Comparison of ENCODE assay signal across 8 cellular contexts in the genomic region with DNA sequence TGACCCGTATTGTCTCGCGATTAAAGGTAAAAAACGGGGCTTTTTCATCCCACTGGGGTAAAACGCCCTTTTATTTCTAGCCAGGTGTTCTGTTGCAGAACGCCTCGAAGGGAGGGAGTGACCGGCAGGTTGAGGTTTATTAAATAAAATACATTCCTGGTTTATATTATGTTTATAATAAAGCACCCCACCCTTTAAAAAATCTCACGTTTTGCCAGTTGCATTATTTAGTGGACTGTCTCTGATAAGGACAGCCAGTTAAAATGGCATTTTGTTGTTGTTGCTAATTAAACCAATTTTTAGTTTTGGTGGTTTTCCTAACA. TPM values are rescaled to one million over a fixed set of nuclear protein-coding genes. Genes with fewer than 3 reads are reported as not detected.
DNase-seq lines count a peak whose midpoint lies in the region; ATAC-seq and TF ChIP-seq lines count a peak whose summit lies in the region.

No MANE protein-coding gene starts in this region.

- no peak for ATAC-seq in left cardiac atrium
- ATAC-seq in GM21619 (IDR thresholded peaks at IDR 0.05; ENCODE audit: unreplicated experiment) = no peak
- ATAC-seq in GM19351 (IDR thresholded peaks at IDR 0.05; ENCODE audit: unreplicated experiment) = no peak
- ATAC-seq in HG03280 (IDR thresholded peaks at IDR 0.05; ENCODE audit: unreplicated experiment) = no peak

- H3K9me3 ChIP-seq in cardiac muscle cell (ENCODE audit: low read depth) = no peaks in the 10 kb centered on the region
- H3K9me3 ChIP-seq in mesodermal cell (ENCODE audit: control insufficient read depth, low read length) = peaks cover 47% of the 10 kb centered on the region
- H3K9me3 ChIP-seq in uterus = peaks cover 0 to 17% of the 10 kb centered on the region in 2 donors

- no peaks in the 10 kb centered on the region for H3K27me3 ChIP-seq in cardiac muscle cell
- no peaks in the 10 kb centered on the region for H3K27me3 ChIP-seq in uterus

- H3K4me1 ChIP-seq in cardiac muscle cell (ENCODE audit: low read depth) (no peaks in the 10 kb centered on the region), mesodermal cell (ENCODE audit: control insufficient read depth, insufficient read depth, low read length, poor library complexity, severe bottlenecking) (no peaks in the 10 kb centered on the region), uterus (peaks cover 0 to 5% of the 10 kb centered on the region in 2 donors)

- H3K4me3 ChIP-seq in cardiac muscle cell = peak overlapping the region; percentile 91
- H3K4me3 ChIP-seq in cardiac fibroblast (replicated peaks in 1 of 2; ENCODE audit: low read depth in 2 of 2, low read length in 2 of 2) = peak overlapping the region; percentile 75 to 79
- H3K4me3 ChIP-seq in mesodermal cell (ENCODE audit: extremely low read depth, insufficient read depth, low read length, poor library complexity, severe bottlenecking) = peak overlapping the region; percentile 45
- H3K4me3 ChIP-seq in uterus = peak overlapping the region; percentile 80 to 88

- peak overlapping the region; percentile 91 for H3K27ac ChIP-seq in cardiac muscle cell
- peak overlapping the region; percentile 41 for H3K27ac ChIP-seq in mesodermal cell (ENCODE audit: low read depth, low read length, severe bottlenecking)
- H3K27ac ChIP-seq in uterus = peak overlapping the region; percentile 61 to 71

- intact Hi-C loops in left cardiac atrium (cut with DNase I) (loop anchor here in 1 of 2 donors (10.0 kb wide), 1 partner anchor 47 kb away; no protein-coding TSS in a partner anchor), uterus (cut with DNase I; ENCODE audit: low total_unique reads) (no loop called here)

- 15 to 21% methylated on average over 4 to 5 of the region's 9 CpGs for WGBS in mesodermal cell (ENCODE audit: insufficient coverage in 2 of 2), 2 experiments

- no peak for DNase-seq in cardiac muscle cell (ENCODE audit: low read depth in 1 of 2, low spot score in 1 of 2)
- no peak for DNase-seq in left cardiac atrium
- DNase-seq in cardiac fibroblast (ENCODE audit: low read depth in 2 of 2) = no peak
- DNase-seq in uterus = no peak

- no peak for TF ChIP-seq CTCF in cardiac muscle cell (IDR thresholded peaks at IDR 0.05; ENCODE audit: low read depth, low read length)
- no peak for TF ChIP-seq CTCF in cardiac fibroblast (IDR thresholded peaks at IDR 0.05; ENCODE audit: low read depth, low read length)
- TF ChIP-seq CTCF in uterus (IDR thresholded peaks at IDR 0.05) = no peak

- H3K36me3 ChIP-seq in cardiac muscle cell (no peaks in the 10 kb centered on the region), mesodermal cell (ENCODE audit: control insufficient read depth, insufficient read depth, low read length) (peaks cover 3% of the 10 kb centered on the region), uterus (no peaks in the 10 kb centered on the region)

- TF ChIP-seq POLR2A in uterus (IDR thresholded peaks at IDR 0.05) = no peak

RNA-seq across cellular contexts. Expression of a gene that starts 25.1 kb away (rescaled TPM):
- total RNA-seq in cardiac muscle cell (16.1 and 27.8 TPM in 2 replicates), left cardiac atrium (1 to 10 TPM; 3.8 to 4.2 TPM), uterus (10 to 100 TPM in 1 of 4 donors, 1 to 10 TPM in 3; 1.8 to 23.5 (median 7.3) TPM)
- polyA plus RNA-seq in cardiac muscle cell = 2.9 and 9.5 TPM in 2 replicates
- polyA plus RNA-seq in mesodermal cell (2013, experiment 1 of 2) = 2.1 TPM
- 2.2 TPM for polyA plus RNA-seq in mesodermal cell (2013, experiment 2 of 2)

RNA-seq across cellular contexts. Expression of a gene that starts 40.4 kb away (rescaled TPM):
- total RNA-seq in cardiac muscle cell (14.7 and 25.3 TPM in 2 replicates), left cardiac atrium (1 to 10 TPM; 6.1 to 8.7 TPM), uterus (10 to 100 TPM in 2 of 4 donors, 1 to 10 TPM in 2; 5.6 to 19.8 (median 8.3) TPM)
- 13.5 and 14.9 TPM in 2 replicates for polyA plus RNA-seq in cardiac muscle cell
- polyA plus RNA-seq in mesodermal cell (2013, experiment 1 of 2) = 4.4 TPM
- polyA plus RNA-seq in mesodermal cell (2013, experiment 2 of 2) = 3.9 TPM

RNA-seq across cellular contexts. Expression of a gene that starts 52.9 kb away (rescaled TPM):
- total RNA-seq in cardiac muscle cell (2.3 and 2.5 TPM in 2 replicates), left cardiac atrium (1 to 10 TPM; 3.0 to 4.5 TPM), uterus (10 to 100 TPM in 2 of 4 donors, 1 to 10 TPM in 2; 5.9 to 25.6 (median 12.8) TPM)
- 10.7 and 14.0 TPM in 2 replicates for polyA plus RNA-seq in cardiac muscle cell
- polyA plus RNA-seq in mesodermal cell (2013, experiment 1 of 2) = 2.9 TPM
- polyA plus RNA-seq in mesodermal cell (2013, experiment 2 of 2) = 5.2 TPM

Comparison
In these comparisons a context has a peak if more than half of its experiments do, and no peak if none do; other contexts are left out.
1. H3K27ac ChIP-seq: peak in every context shown above with its lines; median percentile 91 in cardiac muscle cell; 66 in uterus; 41 in mesodermal cell.